In the genomic region with DNA sequence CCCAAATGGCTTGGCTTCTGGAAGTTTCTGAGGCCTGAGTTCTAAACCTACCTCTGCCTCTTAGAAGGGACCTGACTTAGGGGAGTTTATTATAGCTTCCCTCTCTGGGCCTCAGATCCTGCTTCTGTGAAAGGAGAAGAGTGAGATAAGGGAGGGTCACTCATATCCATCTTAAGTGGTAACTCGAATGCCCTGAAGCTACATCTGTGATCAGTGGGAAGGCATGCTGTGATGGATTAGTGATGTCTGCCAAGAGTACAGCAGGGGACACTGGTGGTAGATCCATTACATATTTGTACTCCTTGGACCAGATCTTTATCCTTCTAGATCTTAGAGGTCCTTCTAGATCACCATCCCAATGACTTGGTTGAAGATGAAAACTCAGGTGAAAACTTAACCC, we compare ENCODE assay signal across 23 cellular contexts.
"Had no signal": no experiment of that assay in that cellular context is flagged by ENCODE, and none has a peak within 500 bp of the region (broad histone marks: within the 10 kb centered on the region; RNA-seq: fewer than 3 reads in every experiment).

No MANE protein-coding gene starts in this region.

- H3K4me2 ChIP-seq: hepatocyte had no signal

- H3K9me3 ChIP-seq: heart left ventricle, left lung, lower lobe of right lung had no signal

- DNase-seq: dermis blood vessel endothelial cell; dorsolateral prefrontal cortex; effector CD4-positive, alpha-beta T cell; effector memory CD4-positive, alpha-beta T cell; foreskin keratinocyte; heart left ventricle; hypothalamus; immature natural killer cell; islet precursor cell; kidney; kidney glomerular epithelial cell; left lung; left ventricle myocardium superior; lower lobe of right lung; mesenchymal stem cell; midbrain had no signal

- H3K36me3 ChIP-seq: esophagus muscularis mucosa, gastroesophageal sphincter, heart left ventricle, left lung, lower lobe of right lung had no signal

- H3K4me1 Mint-ChIP-seq: immature natural killer cell had no signal

- H3K4me1 ChIP-seq: esophagus muscularis mucosa, foreskin keratinocyte, gastroesophageal sphincter, heart left ventricle, left lung had no signal

- H3K27ac ChIP-seq: coronary artery, dorsolateral prefrontal cortex, esophagus muscularis mucosa, foreskin keratinocyte, gastroesophageal sphincter, heart left ventricle, hepatocyte, left lung, lower lobe of right lung had no signal

- H3K4me3 Mint-ChIP-seq: immature natural killer cell had no signal

- FAIRE-seq: colon, endothelial cell of umbilical vein, frontal cortex, kidney had no signal

- H2AFZ ChIP-seq: hepatocyte had no signal

- H3K27ac Mint-ChIP-seq: immature natural killer cell had no signal

- H3K36me3 Mint-ChIP-seq: immature natural killer cell had no signal

- H3K79me2 ChIP-seq: hepatocyte had no signal

- H3K27me3 ChIP-seq: dorsolateral prefrontal cortex, foreskin keratinocyte, hepatocyte, left lung had no signal

- H3K4me3 ChIP-seq: coronary artery, dorsolateral prefrontal cortex, esophagus muscularis mucosa, gastroesophageal sphincter, heart left ventricle, hepatocyte, left lung, lower lobe of right lung had no signal

- ATAC-seq: foreskin keratinocyte, gastroesophageal sphincter, heart left ventricle, left lung, left ventricle myocardium superior, lower lobe of right lung had no signal
